8 cellular contexts compared by ENCODE assay signal in genomic region chr12:92144045-92144630, GRCh38. TPM values are rescaled to one million over a fixed set of nuclear protein-coding genes. Genes with fewer than 3 reads are reported as not detected.
DNase-seq lines count a peak whose midpoint lies in the region; ATAC-seq and TF ChIP-seq lines count a peak whose summit lies in the region.

No MANE protein-coding gene starts in this region.

- WGBS in trophoblast cell (ENCODE audit: extremely low coverage, insufficient coverage, insufficient read length): no CpG with 5 or more reads among the region's 14 CpGs

- H3K36me3 Mint-ChIP-seq in GM23338 (ENCODE audit: low read depth) (peaks cover 42% of the 10 kb centered on the region), type B pancreatic cell (peaks cover 51% of the 10 kb centered on the region)
- H3K36me3 Mint-ChIP-seq in activated naive CD8-positive, alpha-beta T cell treated with anti-CD3 and anti-CD28 coated beads, Interleukin-2, amount 50 U/mL, for 24 hours (ENCODE audit: low read depth): peaks cover 61% of the 10 kb centered on the region

- H3K36me3 ChIP-seq in GM23338 (ENCODE audit: insufficient read depth) (peaks cover 13% of the 10 kb centered on the region; the same call in 1 of the 2 replicates), SU-DHL-6 (ENCODE audit: low read length) (peaks cover 33% of the 10 kb centered on the region), trophoblast cell (ENCODE audit: control insufficient read depth in 1 of 2, insufficient read depth in 2 of 2, low read length in 2 of 2) (peaks cover 0 to 2% of the 10 kb centered on the region in 2 experiments)

- TF ChIP-seq CTCF in GM23338 (conservative IDR thresholded peaks at IDR 0.05; ENCODE audit: low read depth in 2 of 2) (peak; percentile 67 to 73), SU-DHL-6 (IDR thresholded peaks at IDR 0.05; ENCODE audit: insufficient read depth, low read length, poor library complexity, severe bottlenecking) (peak; percentile 86), type B pancreatic cell (conservative IDR thresholded peaks at IDR 0.05) (peak; percentile 87)

- H3K9ac ChIP-seq in SU-DHL-6 (ENCODE audit: low read length): peak overlapping the region; percentile 76
- peak overlapping the region; percentile 91 for H3K9ac ChIP-seq in trophoblast cell (ENCODE audit: low read length)

- H3K14ac ChIP-seq in trophoblast cell (ENCODE audit: low read length): no peak overlapping the region

- H3K9me3 Mint-ChIP-seq in GM23338 (peaks cover 6% of the 10 kb centered on the region; the same call in 2 of the 3 replicates), type B pancreatic cell (no peaks in the 10 kb centered on the region)
- no peaks in the 10 kb centered on the region for H3K9me3 Mint-ChIP-seq in activated naive CD8-positive, alpha-beta T cell treated with anti-CD3 and anti-CD28 coated beads, Interleukin-2, amount 50 U/mL, for 24 hours

- H3K18ac ChIP-seq in trophoblast cell (ENCODE audit: low read length): no peak overlapping the region

- H3K9me3 ChIP-seq in SU-DHL-6 (ENCODE audit: insufficient read depth, low read length): no peaks in the 10 kb centered on the region
- H3K9me3 ChIP-seq in trophoblast cell (ENCODE audit: insufficient read depth, low read depth, low read length): no peaks in the 10 kb centered on the region

- H3K27me3 ChIP-seq in GM23338 (ENCODE audit: insufficient read depth) (no peaks in the 10 kb centered on the region), SU-DHL-6 (ENCODE audit: low read length) (no peaks in the 10 kb centered on the region), trophoblast cell (ENCODE audit: insufficient read depth, low read length) (no peaks in the 10 kb centered on the region)

- H3K9me2 ChIP-seq in GM23338 (ENCODE audit: insufficient read depth): no peaks in the 10 kb centered on the region
- H3K9me2 ChIP-seq in SU-DHL-6 (replicated peaks; ENCODE audit: insufficient read depth, low read length): no peaks in the 10 kb centered on the region

- peaks cover 54% of the 10 kb centered on the region for H3K4me1 Mint-ChIP-seq in GM23338
- H3K4me1 Mint-ChIP-seq in activated naive CD8-positive, alpha-beta T cell treated with anti-CD3 and anti-CD28 coated beads, Interleukin-2, amount 50 U/mL, for 24 hours: peaks cover 37% of the 10 kb centered on the region
- peaks cover 35% of the 10 kb centered on the region for H3K4me1 Mint-ChIP-seq in type B pancreatic cell (ENCODE audit: unreplicated experiment)

- H3K27me3 Mint-ChIP-seq in GM23338 (ENCODE audit: insufficient read depth, low read depth, poor library complexity) (peaks cover 20% of the 10 kb centered on the region), type B pancreatic cell (no peaks in the 10 kb centered on the region)
- H3K27me3 Mint-ChIP-seq in activated naive CD8-positive, alpha-beta T cell treated with anti-CD3 and anti-CD28 coated beads, Interleukin-2, amount 50 U/mL, for 24 hours: peaks cover 1% of the 10 kb centered on the region

- H3K23ac ChIP-seq in trophoblast cell (ENCODE audit: low read length): no peak overlapping the region

- peaks cover 13% of the 10 kb centered on the region for H3K79me1 ChIP-seq in trophoblast cell (ENCODE audit: low read length)

- no peak overlapping the region for H4K8ac ChIP-seq in trophoblast cell (ENCODE audit: low read depth, low read length)

- peaks cover 8% of the 10 kb centered on the region; the same call in 1 of the 2 replicates for H4K20me1 ChIP-seq in GM23338 (replicated peaks; ENCODE audit: insufficient read depth)
- peaks cover 44% of the 10 kb centered on the region for H4K20me1 ChIP-seq in SU-DHL-6 (ENCODE audit: low read depth, low read length)

- H3K4me1 ChIP-seq in GM23338 (ENCODE audit: insufficient read depth) (peaks cover 50% of the 10 kb centered on the region), trophoblast cell (ENCODE audit: control insufficient read depth in 1 of 2, insufficient read depth in 2 of 2, low read length in 2 of 2) (no peaks in the 10 kb centered on the region)

- H3F3A ChIP-seq in GM23338 (replicated peaks; ENCODE audit: low read depth): no peaks in the 10 kb centered on the region
- H3F3A ChIP-seq in SU-DHL-6 (ENCODE audit: insufficient read depth): peaks cover 31% of the 10 kb centered on the region

- no peak overlapping the region for H2BK5ac ChIP-seq in trophoblast cell (ENCODE audit: low read depth, low read length, poor library complexity)

- peak; percentile 39 for ATAC-seq in GM23338
- peak; percentile 53 for ATAC-seq in activated naive CD8-positive, alpha-beta T cell treated with anti-CD3 and anti-CD28 coated beads, Interleukin-2, amount 50 U/mL, for 24 hours

- intact Hi-C loops in cardiac septum (cut with DNase I): loop anchor here (2.0 to 10.0 kb wide), 7 partner anchors 142 to 763 kb away; no protein-coding TSS in a partner anchor

- H2BK120ac ChIP-seq in trophoblast cell (ENCODE audit: insufficient read depth, low read length, poor library complexity): no peak overlapping the region

- H3K27ac Mint-ChIP-seq in GM23338: peak overlapping the region; percentile 93
- H3K27ac Mint-ChIP-seq in activated naive CD8-positive, alpha-beta T cell treated with anti-CD3 and anti-CD28 coated beads, Interleukin-2, amount 50 U/mL, for 24 hours: peak overlapping the region; percentile 90
- H3K27ac Mint-ChIP-seq in type B pancreatic cell: peak overlapping the region; percentile 97

- no peak overlapping the region for H4K12ac ChIP-seq in trophoblast cell (ENCODE audit: low read depth, low read length)

- H3K4me3 Mint-ChIP-seq in GM23338: peak overlapping the region; percentile 98
- peak overlapping the region; percentile 99 for H3K4me3 Mint-ChIP-seq in activated naive CD8-positive, alpha-beta T cell treated with anti-CD3 and anti-CD28 coated beads, Interleukin-2, amount 50 U/mL, for 24 hours
- H3K4me3 Mint-ChIP-seq in type B pancreatic cell: peak overlapping the region; percentile 97

- H3K79me2 ChIP-seq in GM23338 (replicated peaks; ENCODE audit: insufficient read depth) (peaks cover 64% of the 10 kb centered on the region), SU-DHL-6 (ENCODE audit: insufficient read depth, low read length) (peaks cover 68% of the 10 kb centered on the region), trophoblast cell (ENCODE audit: control insufficient read depth, insufficient read depth, low read length, poor library complexity) (peaks cover 10% of the 10 kb centered on the region)

- H3K4me3 ChIP-seq in GM23338 (peak overlapping the region; percentile 78), SU-DHL-6 (ENCODE audit: insufficient read depth, low read length, poor library complexity, severe bottlenecking) (peak overlapping the region; percentile 87), trophoblast cell (ENCODE audit: low read depth, low read length) (peak overlapping the region; percentile 91)

- H3K27ac ChIP-seq in GM23338 (ENCODE audit: low read depth) (peak overlapping the region; percentile 33; the same call in 1 of the 2 replicates), SU-DHL-6 (ENCODE audit: low read depth, low read length) (peak overlapping the region; percentile 72), trophoblast cell (ENCODE audit: low read depth, low read length) (peak overlapping the region; percentile 75)

- H2AK5ac ChIP-seq in trophoblast cell (ENCODE audit: low read length): no peak overlapping the region

- H4K91ac ChIP-seq in trophoblast cell (ENCODE audit: low read depth, low read length): no peak overlapping the region

- peak overlapping the region; percentile 89 for H3K4me2 ChIP-seq in GM23338
- peak overlapping the region; percentile 95 for H3K4me2 ChIP-seq in SU-DHL-6 (ENCODE audit: low read depth, low read length, poor library complexity, severe bottlenecking)
- peak overlapping the region; percentile 65 for H3K4me2 ChIP-seq in trophoblast cell (ENCODE audit: low read length)

- H2AFZ ChIP-seq in GM23338 (no peak overlapping the region), SU-DHL-6 (ENCODE audit: low read depth, low read length, severe bottlenecking) (no peak overlapping the region), trophoblast cell (ENCODE audit: insufficient read depth, low read length, poor library complexity) (no peak overlapping the region)

- peak overlapping the region; percentile 17 for H3K4ac ChIP-seq in trophoblast cell (ENCODE audit: low read depth, low read length)

- DNase-seq in D341Med (ENCODE audit: low spot score) (peak; percentile 52), GM23338 (ENCODE audit: low spot score) (peak; percentile 84), NCI-H128 (lab: John Stamatoyannopoulos, UW; ENCODE audit: unreplicated experiment) (peak; percentile 80), cardiac septum (ENCODE audit: low spot score) (peak; percentile 86), trophoblast cell (peak; percentile 71 to 86), type B pancreatic cell (ENCODE audit: extremely low spot score, unreplicated experiment) (peak; percentile 75)
- DNase-seq in activated naive CD8-positive, alpha-beta T cell treated with anti-CD3 and anti-CD28 coated beads, Interleukin-2, amount 50 U/mL, for 24 hours: peak; percentile 59

- no peak overlapping the region for H2BK12ac ChIP-seq in trophoblast cell (ENCODE audit: low read length)

TF ChIP-seq in GM23338, 12 proteins besides CTCF, POLR2A, EP300 and RAD21 (continues in another document):
- TF ChIP-seq POLR2AphosphoS5 (IDR thresholded peaks at IDR 0.05; ENCODE audit: low read depth): no peak; the same call in 1 of the 2 replicates

RNA-seq across cellular contexts. Expression of gene BTG1, which starts 1.5 kb away (rescaled TPM):
- total RNA-seq in GM23338 (2014; rRNA removed; shearing (Covaris generic)): 15.5 and 16.0 TPM in 2 replicates
- polyA plus RNA-seq in GM23338 (2016; fragmentation: Nextera tagmentation; extraction: Ambion mirVana): 26.8 and 36.2 TPM in 2 replicates
- total RNA-seq in cardiac septum: 72.8 TPM
- polyA plus RNA-seq in trophoblast cell (2013): 145 and 154 TPM in 2 replicates
- total RNA-seq in type B pancreatic cell (ENCODE audit: low replicate concordance): 111 and 116 TPM in 2 replicates

Comparison
In these comparisons a context has a peak if more than half of its experiments do, and no peak if none do; other contexts are left out.
1. Peak in every context shown above with its lines: DNase-seq, ATAC-seq, H3K4me3 ChIP-seq and H3K27ac ChIP-seq.